1 cellular context compared by ENCODE assay signal in genomic region chr4:172830295-172830764, GRCh38.
TF ChIP-seq lines count a peak whose summit lies in the region.

No MANE protein-coding gene starts in this region.

TF ChIP-seq in WTC11, 78 proteins besides CTCF, POLR2A, EP300 and RAD21 (continued from another document):
- TF ChIP-seq PRDM15 (CRISPR knock-in tag; IDR thresholded peaks at IDR 0.05) (no peak), CDX4 (CRISPR knock-in tag; IDR thresholded peaks at IDR 0.05; ENCODE audit: borderline replicate concordance) (no peak), ZNF121 (CRISPR knock-in tag; IDR thresholded peaks at IDR 0.05) (no peak), E2F4 (CRISPR knock-in tag; IDR thresholded peaks at IDR 0.05; ENCODE audit: borderline replicate concordance, low read depth) (no peak), ESRRA (CRISPR knock-in tag; IDR thresholded peaks at IDR 0.05; ENCODE audit: borderline replicate concordance) (no peak), FOXP4 (CRISPR knock-in tag; IDR thresholded peaks at IDR 0.05) (no peak), ZNF281 (CRISPR knock-in tag; IDR thresholded peaks at IDR 0.05) (no peak), ZMAT4 (CRISPR knock-in tag; IDR thresholded peaks at IDR 0.05) (no peak), NFYB (CRISPR knock-in tag; conservative IDR thresholded peaks at IDR 0.05; ENCODE audit: low read depth) (no peak), ARID4B (CRISPR knock-in tag; IDR thresholded peaks at IDR 0.05; ENCODE audit: borderline replicate concordance) (no peak)
